17 cellular contexts compared by ENCODE assay signal in genomic region chr1:68197459-68197858, GRCh38. TPM values are rescaled to one million over a fixed set of nuclear protein-coding genes. Genes with fewer than 3 reads are reported as not detected.
A peak's percentile ranks its signal among the peaks of the same experiment; 100 is the strongest.
DNase-seq lines count a peak whose midpoint lies in the region; ATAC-seq, FAIRE-seq and TF ChIP-seq lines count a peak whose summit lies in the region.
"Had no signal": no experiment of that assay in that cellular context is flagged by ENCODE, and none has a peak within 500 bp of the region (broad histone marks: within the 10 kb centered on the region; RNA-seq: fewer than 3 reads in every experiment).

No MANE protein-coding gene starts in this region.

- H3K27ac Mint-ChIP-seq in activated naive CD8-positive, alpha-beta T cell treated with anti-CD3 and anti-CD28 coated beads for 36 hours = no peak overlapping the region
- H3K27ac Mint-ChIP-seq: activated CD4-positive, alpha-beta memory T cell treated with anti-CD3 and anti-CD28 coated beads, Interleukin-2, amount 10 ng/mL, durations not matched to agents 7 days and 5 days had no signal

- H3K4me1 ChIP-seq in body of pancreas = peaks cover 61% of the 10 kb centered on the region
- peaks cover 18% of the 10 kb centered on the region for H3K4me1 ChIP-seq in HepG2 (ENCODE audit: insufficient read depth, low read length)
- H3K4me1 ChIP-seq in tibial artery = peaks cover 0 to 42% (median 11%) of the 10 kb centered on the region in 4 donors

- ATAC-seq in body of pancreas (no peak), HepG2 (no peak), GM18502 (IDR thresholded peaks at IDR 0.05; ENCODE audit: poor library complexity, unreplicated experiment) (no peak)

- 0 out of 2 replicates have a peak overlapping the region, but pooled peaks have one; percentile 4 for H3K4me2 ChIP-seq in HepG2 (ENCODE audit: low read depth, low read length)

- H3K36me3 ChIP-seq in body of pancreas (replicated peaks in 1 of 2; ENCODE audit: insufficient read depth in 1 of 2, low read depth in 2 of 2) (no peaks in the 10 kb centered on the region), HepG2 (replicated peaks in 1 of 2; ENCODE audit: control insufficient read depth in 1 of 2, insufficient read depth in 2 of 2, low read length in 2 of 2) (no peaks in the 10 kb centered on the region), tibial artery (no peaks in the 10 kb centered on the region)
- H3K36me3 ChIP-seq: HAP-1 had no signal

- no peaks in the 10 kb centered on the region for H3K4me1 Mint-ChIP-seq in activated naive CD8-positive, alpha-beta T cell treated with anti-CD3 and anti-CD28 coated beads for 36 hours
- H3K4me1 Mint-ChIP-seq: activated CD4-positive, alpha-beta memory T cell treated with anti-CD3 and anti-CD28 coated beads, Interleukin-2, amount 10 ng/mL, durations not matched to agents 7 days and 5 days had no signal

- POLR2A ChIA-PET in HepG2 (lab: Yijun Ruan, JAX) = no interaction called here

- no peaks in the 10 kb centered on the region for H4K20me1 ChIP-seq in HepG2 (ENCODE audit: insufficient read depth, low read length)

- CTCF ChIA-PET in HepG2 (lab: Yijun Ruan, JAX; ENCODE audit: low intra/inter-chr PET ratio, low total read pairs) = no interaction called here

- TF ChIP-seq EP300 in HepG2 (IDR thresholded peaks at IDR 0.05; ENCODE audit: low read depth in 2 of 2, low read length in 2 of 2) (no peak), HepG2 (CRISPR knock-in tag; IDR thresholded peaks at IDR 0.05; ENCODE audit: borderline replicate concordance) (no peak)

- H3K27me3 ChIP-seq in body of pancreas = no peaks in the 10 kb centered on the region
- H3K27me3 ChIP-seq in HepG2 (ENCODE audit: control insufficient read depth in 1 of 2, insufficient read depth in 2 of 2, low read length in 2 of 2) = no peaks in the 10 kb centered on the region
- H3K27me3 ChIP-seq in tibial artery = no peaks in the 10 kb centered on the region

- peak; percentile 54 for DNase-seq in NCI-H2107 treated with DMSO at 0.1 percent for 48 hours (lab: John Stamatoyannopoulos, UW; ENCODE audit: unreplicated experiment)
- no peak for DNase-seq in NCI-H2107 (lab: John Stamatoyannopoulos, UW)
- no peak for DNase-seq in body of pancreas
- DNase-seq in HepG2 (ENCODE audit: low spot score) = no peak
- DNase-seq in tibial artery = no peak
- no peak for DNase-seq in T-helper 1 cell
- DNase-seq in activated naive CD8-positive, alpha-beta T cell treated with anti-CD3 and anti-CD28 coated beads for 36 hours = no peak
- DNase-seq: activated CD4-positive, alpha-beta memory T cell treated with anti-CD3 and anti-CD28 coated beads, Interleukin-2, amount 10 ng/mL, durations not matched to agents 7 days and 5 days; activated effector memory CD4-positive, alpha-beta T cell treated with Interleukin-2 at 50 U/mL for 16 hours; effector CD8-positive, alpha-beta T cell; NCI-H524; RPMI8226; stimulated activated CD4-positive, alpha-beta T cell treated with anti-CD3 and anti-CD28 coated beads, Interleukin-12 subunit alpha, Interleukin-12 subunit beta, amount 100 ng/mL, for 4 hours; substantia nigra had no signal

- H2AFZ ChIP-seq in HepG2 (ENCODE audit: low read length) = no peak overlapping the region

- no peaks in the 10 kb centered on the region for H3K9me3 ChIP-seq in body of pancreas
- no peaks in the 10 kb centered on the region for H3K9me3 ChIP-seq in HepG2 (ENCODE audit: low read length)
- no peaks in the 10 kb centered on the region for H3K9me3 ChIP-seq in tibial artery
- H3K9me3 ChIP-seq: HAP-1 had no signal

- no peaks in the 10 kb centered on the region for H3K36me3 Mint-ChIP-seq in activated naive CD8-positive, alpha-beta T cell treated with anti-CD3 and anti-CD28 coated beads for 36 hours

- FAIRE-seq in HepG2 (lab: Jason Lieb, UNC) = no peak

- intact Hi-C loops in body of pancreas (cut with DNase I) (no loop called here), HepG2 (cut with micrococcal nuclease; ENCODE audit: unreplicated experiment) (no loop called here), tibial artery (cut with DNase I; ENCODE audit: low total_unique reads) (loop anchor here (5.0 kb wide), 1 partner anchor 35 kb away; the partner anchor contains the start of gene WLS)

- peaks cover 3% of the 10 kb centered on the region for H3K27me3 Mint-ChIP-seq in activated naive CD8-positive, alpha-beta T cell treated with anti-CD3 and anti-CD28 coated beads for 36 hours
- H3K27me3 Mint-ChIP-seq: activated CD4-positive, alpha-beta memory T cell treated with anti-CD3 and anti-CD28 coated beads, Interleukin-2, amount 10 ng/mL, durations not matched to agents 7 days and 5 days had no signal

- 30 to 40% methylated on average over 2 of the region's 2 CpGs for WGBS in body of pancreas, 2 donors
- WGBS in HepG2 (ENCODE audit: low lambda C conversion rate) = 0% methylated on average over 2 of the region's 2 CpGs

- H3K4me3 ChIP-seq in body of pancreas (no peak overlapping the region), HepG2 (replicated peaks in 1 of 3; ENCODE audit: insufficient read depth in 1 of 3, low read depth in 2 of 3, low read length in 3 of 3) (no peak overlapping the region), tibial artery (no peak overlapping the region)
- H3K4me3 ChIP-seq: HAP-1 had no signal

- H3K79me2 ChIP-seq in HepG2 (ENCODE audit: insufficient read depth, low read length) = no peaks in the 10 kb centered on the region

- no peak overlapping the region for H3K9ac ChIP-seq in HepG2 (ENCODE audit: insufficient read depth, low read depth, low read length)

- TF ChIP-seq CTCF in body of pancreas (IDR thresholded peaks at IDR 0.05) (no peak), HepG2 (CRISPR knock-in tag; IDR thresholded peaks at IDR 0.05) (no peak), tibial artery (IDR thresholded peaks at IDR 0.05) (no peak)

- in situ Hi-C loops in HepG2 (cut with HindIII; ENCODE audit: extremely low pct_ligation_motif_present, low pct_unique_long_range_greater_than_20kb) = no loop called here

- H3K27ac ChIP-seq in body of pancreas (peak overlapping the region; percentile 40 to 79 (median 76)), HepG2 (ENCODE audit: extremely low read length, insufficient read depth, low read length) (no peak overlapping the region), tibial artery (peak overlapping the region; percentile 40 to 71)

- no TSS peak for BruUV-seq in HepG2 (replicated peaks; lab: Mats Ljungman, UMichigan)

- no peak for TF ChIP-seq RAD21 in HepG2 (CRISPR knock-in tag; IDR thresholded peaks at IDR 0.05)

- TF ChIP-seq POLR2A in body of pancreas (IDR thresholded peaks at IDR 0.05) = no peak
- TF ChIP-seq POLR2A in HepG2 (IDR thresholded peaks at IDR 0.05; ENCODE audit: insufficient read depth in 1 of 2, low read depth in 2 of 2, low read length in 2 of 2) = no peak

- H3K4me3 Mint-ChIP-seq in activated naive CD8-positive, alpha-beta T cell treated with anti-CD3 and anti-CD28 coated beads for 36 hours = no peak overlapping the region
- H3K4me3 Mint-ChIP-seq: activated CD4-positive, alpha-beta memory T cell treated with anti-CD3 and anti-CD28 coated beads, Interleukin-2, amount 10 ng/mL, durations not matched to agents 7 days and 5 days; neural crest cell had no signal

- H3K9me3 Mint-ChIP-seq in activated naive CD8-positive, alpha-beta T cell treated with anti-CD3 and anti-CD28 coated beads for 36 hours = no peaks in the 10 kb centered on the region
- H3K9me3 Mint-ChIP-seq: activated CD4-positive, alpha-beta memory T cell treated with anti-CD3 and anti-CD28 coated beads, Interleukin-2, amount 10 ng/mL, durations not matched to agents 7 days and 5 days had no signal

TF ChIP-seq in HepG2, 621 proteins besides CTCF, POLR2A, EP300 and RAD21 (continues in another document):
- TF ChIP-seq, protein P1, sequence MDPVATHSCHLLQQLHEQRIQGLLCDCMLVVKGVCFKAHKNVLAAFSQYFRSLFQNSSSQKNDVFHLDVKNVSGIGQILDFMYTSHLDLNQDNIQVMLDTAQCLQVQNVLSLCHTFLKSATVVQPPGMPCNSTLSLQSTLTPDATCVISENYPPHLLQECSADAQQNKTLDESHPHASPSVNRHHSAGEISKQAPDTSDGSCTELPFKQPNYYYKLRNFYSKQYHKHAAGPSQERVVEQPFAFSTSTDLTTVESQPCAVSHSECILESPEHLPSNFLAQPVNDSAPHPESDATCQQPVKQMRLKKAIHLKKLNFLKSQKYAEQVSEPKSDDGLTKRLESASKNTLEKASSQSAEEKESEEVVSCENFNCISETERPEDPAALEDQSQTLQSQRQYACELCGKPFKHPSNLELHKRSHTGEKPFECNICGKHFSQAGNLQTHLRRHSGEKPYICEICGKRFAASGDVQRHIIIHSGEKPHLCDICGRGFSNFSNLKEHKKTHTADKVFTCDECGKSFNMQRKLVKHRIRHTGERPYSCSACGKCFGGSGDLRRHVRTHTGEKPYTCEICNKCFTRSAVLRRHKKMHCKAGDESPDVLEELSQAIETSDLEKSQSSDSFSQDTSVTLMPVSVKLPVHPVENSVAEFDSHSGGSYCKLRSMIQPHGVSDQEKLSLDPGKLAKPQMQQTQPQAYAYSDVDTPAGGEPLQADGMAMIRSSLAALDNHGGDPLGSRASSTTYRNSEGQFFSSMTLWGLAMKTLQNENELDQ (CRISPR knock-in tag; IDR thresholded peaks at IDR 0.05; ENCODE audit: borderline replicate concordance) = no peak

RNA-seq across cellular contexts. Expression of gene WLS, which starts 34.9 kb away (rescaled TPM):
- total RNA-seq in body of pancreas (10 to 100 TPM; 39.6 to 73.4 TPM), HepG2 (2016; rRNA removed; fragmentation: Illumina TruSeq; extraction: Trizol) (not detected in 2 replicates)
- total RNA-seq in HepG2 (2016; cell fraction: cytosol; rRNA removed; fragmentation: Illumina TruSeq; extraction: Trizol; ENCODE audit: low read depth) = not detected in 2 replicates
- total RNA-seq in HepG2 (2016; cell fraction: insoluble cytoplasmic fraction; rRNA removed; fragmentation: Illumina TruSeq; extraction: Trizol) = not detected in 2 replicates
- total RNA-seq in HepG2 (2016; cell fraction: membrane; rRNA removed; fragmentation: Illumina TruSeq; extraction: Trizol) = not detected in 2 replicates
- not detected in 2 replicates for total RNA-seq in HepG2 (2016; cell fraction: nucleus; rRNA removed; fragmentation: Illumina TruSeq; extraction: Trizol)
- polyA plus RNA-seq in HepG2 (2011; rRNA removed) = 0.20 TPM in 1 of 2 replicates, not detected in the other
- polyA plus RNA-seq in HepG2 (2011; cell fraction: cytosol; rRNA removed) = 0.08 TPM in 1 of 2 replicates, not detected in the other
- not detected in 2 replicates for polyA plus RNA-seq in HepG2 (2011; cell fraction: nucleus; rRNA removed)
- 0.05 TPM in 1 of 2 replicates, not detected in the other for polyA plus RNA-seq in HepG2 (2012)
- not detected in 2 replicates for polyA plus RNA-seq in HepG2 (2016; cell fraction: cytosol; fragmentation: Illumina TruSeq; extraction: Trizol; ENCODE audit: low read depth)
- not detected in 2 replicates for polyA plus RNA-seq in HepG2 (2016; cell fraction: insoluble cytoplasmic fraction; fragmentation: Illumina TruSeq; extraction: Trizol; ENCODE audit: low read depth)
- polyA plus RNA-seq in HepG2 (2016; cell fraction: membrane; fragmentation: Illumina TruSeq; extraction: Trizol; ENCODE audit: low read depth) = not detected in 2 replicates
- not detected in 2 replicates for polyA plus RNA-seq in HepG2 (2016; cell fraction: nucleus; fragmentation: Illumina TruSeq; extraction: Trizol; ENCODE audit: insufficient read depth, low read depth)
- 99.6 TPM in 1 of 2 replicates, not detected in the other for polyA minus RNA-seq in HepG2 (2011; rRNA and poly(A)+ RNA removed; ENCODE audit: low replicate concordance)
- polyA minus RNA-seq in HepG2 (2011; cell fraction: cytosol; rRNA and poly(A)+ RNA removed) = 0.88 and 0.99 TPM in 2 replicates
- polyA minus RNA-seq in HepG2 (2011; cell fraction: nucleus; rRNA and poly(A)+ RNA removed) = 0.77 TPM in 1 of 2 replicates, not detected in the other
- not detected for total RNA-seq in activated naive CD8-positive, alpha-beta T cell treated with anti-CD3 and anti-CD28 coated beads for 36 hours
- total RNA-seq: activated CD4-positive, alpha-beta memory T cell treated with anti-CD3 and anti-CD28 coated beads, Interleukin-2, amount 10 ng/mL, durations not matched to agents 7 days and 5 days had no signal

Comparison
In these comparisons a context has a peak if more than half of its experiments do, and no peak if none do; other contexts are left out.
1. RNA of gene WLS, which starts 34.9 kb away (total RNA-seq): 39.6 to 73.4 TPM in body of pancreas; not detected in activated naive CD8-positive, alpha-beta T cell treated with anti-CD3 and anti-CD28 coated beads for 36 hours and not detected in HepG2; every median in the first group is over 10 times any median in the second.